In the genomic region with DNA sequence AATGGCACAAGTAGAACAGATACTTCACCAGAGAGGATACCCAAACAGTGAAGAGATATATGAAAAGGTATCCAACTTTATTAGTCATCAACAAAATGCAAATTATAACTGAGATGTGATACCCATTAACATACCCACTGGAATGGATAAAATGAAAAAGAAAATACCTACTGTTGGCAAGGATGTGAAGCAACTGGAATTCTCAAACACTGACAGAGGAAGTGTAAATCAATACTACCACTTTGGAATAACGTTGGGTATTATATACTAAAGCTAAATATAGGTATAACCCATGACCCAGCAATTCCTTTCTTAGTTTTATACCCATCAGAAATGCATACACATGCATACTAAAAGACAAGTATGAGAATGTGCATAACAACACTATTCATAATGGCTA, we compare ENCODE assay signal across 18 cellular contexts.
"Had no signal": no experiment of that assay in that cellular context is flagged by ENCODE, and none has a peak within 500 bp of the region (broad histone marks: within the 10 kb centered on the region; RNA-seq: fewer than 3 reads in every experiment).

No MANE protein-coding gene starts in this region.

- H2AFZ ChIP-seq: neural progenitor cell, parathyroid adenoma had no signal

- H3K36me3 ChIP-seq: heart left ventricle, neural progenitor cell, prostate gland, right lobe of liver had no signal

- FAIRE-seq: colon, small intestine, urothelium cell line had no signal

- ATAC-seq: heart left ventricle; left colon; naive thymus-derived CD8-positive, alpha-beta T cell; right lobe of liver had no signal

- DNase-seq: dermis blood vessel endothelial cell; foreskin melanocyte; heart left ventricle; hippocampal formation; left colon; mesendoderm; naive thymus-derived CD8-positive, alpha-beta T cell; nucleus accumbens; retina; right lobe of liver; small intestine; stimulated activated CD4-positive, alpha-beta T cell treated with anti-CD3 and anti-CD28 coated beads, Interleukin-2, amount 100 ng/mL, for 48 hours; stimulated activated naive CD4-positive, alpha-beta T cell treated with Interleukin-2 at 50 U/mL for 16 hours had no signal

- H3K4me3 ChIP-seq: heart left ventricle, neural progenitor cell, prostate gland, right lobe of liver had no signal

- H3K27ac ChIP-seq: neural progenitor cell, parathyroid adenoma, prostate gland, right lobe of liver had no signal

- H3K4me1 ChIP-seq: parathyroid adenoma had no signal

- H3K4me2 ChIP-seq: neural progenitor cell had no signal

- H3K9me3 ChIP-seq: heart left ventricle, prostate gland, right lobe of liver had no signal

- H3K9ac ChIP-seq: neural progenitor cell, parathyroid adenoma had no signal

- H3K27me3 ChIP-seq: heart left ventricle, neural progenitor cell, right lobe of liver had no signal
